In genomic region chr10:132989476-132990415, GRCh38 we compare ENCODE assay signal across 2 cellular contexts.
TF ChIP-seq lines count a peak whose summit lies in the region.

No MANE protein-coding gene starts in this region.

TF ChIP-seq in HepG2, 621 proteins besides CTCF, POLR2A, EP300 and RAD21:
- TF ChIP-seq ZNF512B (CRISPR knock-in tag; IDR thresholded peaks at IDR 0.05; ENCODE audit: borderline replicate concordance) (no peak), ZNF282 (IDR thresholded peaks at IDR 0.05; ENCODE audit: partially characterized antibody) (no peak), ZNF280D (CRISPR knock-in tag; IDR thresholded peaks at IDR 0.05) (no peak), PHF5A (CRISPR knock-in tag; IDR thresholded peaks at IDR 0.05; ENCODE audit: low read depth, unreplicated experiment) (no peak), HOXD1 (CRISPR knock-in tag; IDR thresholded peaks at IDR 0.05) (no peak), ZNF800 (CRISPR knock-in tag; IDR thresholded peaks at IDR 0.05) (no peak)
TF ChIP-seq in HepG2: peak in this region for 0.

TF ChIP-seq in H1, 55 proteins besides CTCF, POLR2A, EP300 and RAD21:
- TF ChIP-seq RFX5 (IDR thresholded peaks at IDR 0.05; ENCODE audit: borderline replicate concordance, low read depth, low read length) (no peak), MAX (IDR thresholded peaks at IDR 0.05) (no peak), CREB1 (IDR thresholded peaks at IDR 0.05) (no peak), RBBP5 (IDR thresholded peaks at IDR 0.05; ENCODE audit: borderline replicate concordance, low read depth, low read length) (no peak), NANOG (IDR thresholded peaks at IDR 0.05; ENCODE audit: insufficient read depth, low read depth, low read length, poor library complexity, severe bottlenecking) (no peak), PHF8 (conservative IDR thresholded peaks at IDR 0.05; ENCODE audit: low read depth, low read length) (no peak), TAF7 (optimal IDR thresholded peaks at IDR 0.05; ENCODE audit: borderline replicate concordance, low read depth, low read length) (no peak), ATF2 (IDR thresholded peaks at IDR 0.05; ENCODE audit: low read length) (no peak), CTBP2 (IDR thresholded peaks at IDR 0.05; ENCODE audit: borderline replicate concordance, insufficient read depth, insufficient read length, low read length) (no peak), SP4 (IDR thresholded peaks at IDR 0.05; ENCODE audit: low read length) (no peak)
TF ChIP-seq in H1: peak in this region for 0.
